20 cellular contexts compared by ENCODE assay signal in the genomic region with DNA sequence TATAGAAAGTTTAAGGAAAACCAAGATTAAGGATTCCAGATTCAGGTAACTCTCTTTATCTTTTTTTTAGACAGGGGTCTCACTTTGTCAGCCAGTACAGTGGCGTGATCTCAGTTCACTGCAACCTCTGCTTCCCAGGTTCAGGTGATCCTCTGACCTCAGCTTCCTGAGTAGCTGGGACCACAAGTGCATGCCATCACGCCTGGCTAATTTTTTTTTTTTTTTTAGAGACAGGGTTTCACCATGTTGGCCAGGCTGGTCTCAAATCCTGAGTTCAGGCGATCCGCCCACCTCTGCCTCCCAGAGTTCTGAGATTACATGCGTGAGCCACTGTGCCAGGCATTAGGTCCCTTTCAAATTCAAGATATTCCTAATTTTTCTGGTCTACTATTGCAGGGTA. TPM values are rescaled to one million over a fixed set of nuclear protein-coding genes. Genes with fewer than 3 reads are reported as not detected.
A peak's percentile ranks its signal among the peaks of the same experiment; 100 is the strongest.
DNase-seq lines count a peak whose midpoint lies in the region; ATAC-seq, FAIRE-seq and TF ChIP-seq lines count a peak whose summit lies in the region.
"Had no signal": no experiment of that assay in that cellular context is flagged by ENCODE, and none has a peak within 500 bp of the region (broad histone marks: within the 10 kb centered on the region; RNA-seq: fewer than 3 reads in every experiment).

No MANE protein-coding gene starts in this region.

- no peak overlapping the region for H3K23ac ChIP-seq in H1 (ENCODE audit: insufficient read length)

- no peak overlapping the region for H2BK20ac ChIP-seq in H1 (ENCODE audit: low read length)

- H3K14ac ChIP-seq in H1 (ENCODE audit: insufficient read length), result no peak overlapping the region

- in situ Hi-C loops in G401 (cut with HindIII; ENCODE audit: low sequenced_read_pairs), result no loop called here

- no peak overlapping the region for H3K18ac ChIP-seq in H1 (ENCODE audit: extremely low read depth, low read length)

- no peak overlapping the region for H4K5ac ChIP-seq in H1 (ENCODE audit: insufficient read length, low read depth, low read length)

- H3K27ac Mint-ChIP-seq in neural progenitor cell, result no peak overlapping the region
- no peak overlapping the region for H3K27ac Mint-ChIP-seq in activated T-cell treated with anti-CD3 and anti-CD28 coated beads, Interleukin-2, amount 50 U/mL, for 24 hours

- no peak for TF ChIP-seq RAD21 in H1 (IDR thresholded peaks at IDR 0.05 in 1 of 2, conservative IDR thresholded peaks at IDR 0.05 in 1 of 2; ENCODE audit: low read depth in 2 of 2, low read length in 2 of 2)

- H4K20me1 ChIP-seq in H1 (replicated peaks in 1 of 2; ENCODE audit: control insufficient read depth in 1 of 2, insufficient read depth in 2 of 2, low read length in 2 of 2) (no peaks in the 10 kb centered on the region), neural progenitor cell (ENCODE audit: low read depth) (no peaks in the 10 kb centered on the region)
- H4K20me1 ChIP-seq: BLaER1 treated with 17β-estradiol and CSF1 and Interleukin-3, amounts not matched to agents 10 nM and 100 nM had no signal

- no peaks in the 10 kb centered on the region for H3K79me2 ChIP-seq in H1 (ENCODE audit: control insufficient read depth in 1 of 2, insufficient read depth in 2 of 2, low read length in 2 of 2)
- no peaks in the 10 kb centered on the region for H3K79me2 ChIP-seq in neural progenitor cell (ENCODE audit: low read depth)

- H3K27me3 ChIP-seq in HUES64 (ENCODE audit: insufficient read depth, low read length) (no peaks in the 10 kb centered on the region), H1 (replicated peaks in 1 of 4; ENCODE audit: control insufficient read depth in 3 of 4, extremely low read depth in 1 of 4, insufficient read depth in 3 of 4, low read length in 3 of 4) (no peaks in the 10 kb centered on the region), neural progenitor cell (no peaks in the 10 kb centered on the region)
- H3K27me3 ChIP-seq: BLaER1 treated with 17β-estradiol and CSF1 and Interleukin-3, amounts not matched to agents 10 nM and 100 nM had no signal

- peaks cover 58% of the 10 kb centered on the region for H3F3A ChIP-seq in neural progenitor cell (ENCODE audit: low read depth)

- no peak overlapping the region for H4K8ac ChIP-seq in H1 (ENCODE audit: extremely low read depth, insufficient read depth, low read length)

- H3K36me3 ChIP-seq in HUES64 (ENCODE audit: insufficient read depth, low read length) (peaks cover 18% of the 10 kb centered on the region), H1 (ENCODE audit: control insufficient read depth in 2 of 4, insufficient read depth in 4 of 4, low read length in 3 of 4) (peaks cover 0 to 9% (median 2%) of the 10 kb centered on the region in 4 experiments; a peak in 2 of 8 replicates), neural progenitor cell (peaks cover 12% of the 10 kb centered on the region)

- TF ChIP-seq CTCF in H1 (IDR thresholded peaks at IDR 0.05; ENCODE audit: control extremely low read depth in 1 of 3, insufficient read depth in 1 of 3, low read depth in 1 of 3, low read length in 3 of 3) (no peak), neural progenitor cell (IDR thresholded peaks at IDR 0.05) (no peak)

- H3K4me3 ChIP-seq in HUES64 (ENCODE audit: low read length) (no peak overlapping the region), H1 (ENCODE audit: extremely low read depth in 1 of 4, insufficient read depth in 2 of 4, low read depth in 3 of 4, low read length in 4 of 4) (no peak overlapping the region), neural progenitor cell (no peak overlapping the region)
- H3K4me3 ChIP-seq: BLaER1 treated with 17β-estradiol and CSF1 and Interleukin-3, amounts not matched to agents 10 nM and 100 nM had no signal

- ATAC-seq in GM21723 (IDR thresholded peaks at IDR 0.05; ENCODE audit: unreplicated experiment), result no peak
- ATAC-seq: SK-N-SH treated with all-trans-retinoic acid at 6 μM for 48 hours had no signal

- no peak overlapping the region for H4K91ac ChIP-seq in H1 (replicated peaks; ENCODE audit: insufficient read length, low read length)

- no peaks in the 10 kb centered on the region for H3K23me2 ChIP-seq in H1 (ENCODE audit: low read depth, low read length)

- peaks cover 57% of the 10 kb centered on the region for H3K4me1 Mint-ChIP-seq in neural progenitor cell
- no peaks in the 10 kb centered on the region for H3K4me1 Mint-ChIP-seq in activated T-cell treated with anti-CD3 and anti-CD28 coated beads, Interleukin-2, amount 50 U/mL, for 24 hours (ENCODE audit: low read depth)

- H2AFZ ChIP-seq in H1 (ENCODE audit: low read length) (no peak overlapping the region), neural progenitor cell (replicated peaks) (no peak overlapping the region)

- POLR2A ChIA-PET in H1 (lab: Charles Lee; ENCODE audit: partially characterized antibody), result interaction anchor here (0.6 kb wide), 1 partner anchor 63 kb away, joined by 3 read pairs; no protein-coding TSS in a partner anchor

- H3K4ac ChIP-seq in H1 (replicated peaks; ENCODE audit: insufficient read length, low read depth, low read length), result no peak overlapping the region

- TF ChIP-seq POLR2A in H1 (IDR thresholded peaks at IDR 0.05; ENCODE audit: control extremely low read depth in 1 of 2, low read depth in 2 of 2, low read length in 2 of 2), result no peak

- H2BK12ac ChIP-seq in H1 (ENCODE audit: low read depth, low read length), result no peak overlapping the region

- H3K4me1 ChIP-seq in HUES64 (ENCODE audit: insufficient read depth, low read length) (peaks cover 40% of the 10 kb centered on the region), H1 (replicated peaks in 1 of 4; ENCODE audit: control insufficient read depth in 3 of 4, insufficient read depth in 4 of 4, low read length in 3 of 4) (peaks cover 0 to 11% (median 8%) of the 10 kb centered on the region in 4 experiments; a peak in 6 of 7 replicates), neural progenitor cell (peaks cover 53% of the 10 kb centered on the region)

- peaks cover 10% of the 10 kb centered on the region for H3K36me3 Mint-ChIP-seq in neural progenitor cell
- peaks cover 32% of the 10 kb centered on the region for H3K36me3 Mint-ChIP-seq in activated T-cell treated with anti-CD3 and anti-CD28 coated beads, Interleukin-2, amount 50 U/mL, for 24 hours (ENCODE audit: low read depth)

- 0 out of 2 replicates have a peak overlapping the region, but pooled peaks have one; percentile 39 for H2AK5ac ChIP-seq in H1 (ENCODE audit: low read depth, low read length)

- no peaks in the 10 kb centered on the region for H3K9me3 Mint-ChIP-seq in neural progenitor cell
- H3K9me3 Mint-ChIP-seq in activated T-cell treated with anti-CD3 and anti-CD28 coated beads, Interleukin-2, amount 50 U/mL, for 24 hours, result no peaks in the 10 kb centered on the region

- H3K9ac ChIP-seq in HUES64 (ENCODE audit: low read depth, low read length) (no peak overlapping the region), H1 (replicated peaks in 1 of 4; ENCODE audit: extremely low read depth in 1 of 4, low read depth in 3 of 4, low read length in 3 of 4) (no peak overlapping the region), neural progenitor cell (no peak overlapping the region)
- H3K9ac ChIP-seq: BLaER1 treated with 17β-estradiol and CSF1 and Interleukin-3, amounts not matched to agents 10 nM and 100 nM had no signal

- no peak overlapping the region for H2BK15ac ChIP-seq in H1 (ENCODE audit: low read length)

- no peak overlapping the region for H3K56ac ChIP-seq in H1 (replicated peaks; ENCODE audit: insufficient read length, low read depth, low read length)

- FAIRE-seq in H1 (lab: Jason Lieb, UNC), result no peak
- FAIRE-seq: A204.1, RCC 7860 had no signal

- peak; percentile 34 for DNase-seq in G401 (ENCODE audit: low spot score)
- no peak for DNase-seq in H1 (ENCODE audit: low read depth in 1 of 2, low spot score in 2 of 2)
- no peak for DNase-seq in neural progenitor cell (ENCODE audit: low spot score)
- DNase-seq in activated T-cell treated with anti-CD3 and anti-CD28 coated beads, Interleukin-2, amount 50 U/mL, for 24 hours, result no peak
- DNase-seq in dermis blood vessel endothelial cell, result no peak
- no peak for DNase-seq in NCI-H510A treated with DMSO at 0.1 percent for 48 hours (lab: John Stamatoyannopoulos, UW)
- DNase-seq: DMS 273 treated with DMSO at 0.1 percent for 48 hours, GF-D8, NCI-H1105 treated with DMSO at 0.1 percent for 48 hours, NCI-H1694 treated with DMSO at 0.1 percent for 48 hours, NCI-H2107, NCI-H345, NCI-H526 treated with DMSO at 0.1 percent for 48 hours, Right ventricle myocardium superior had no signal

- H2BK120ac ChIP-seq in H1 (replicated peaks; ENCODE audit: low read depth, low read length), result no peak overlapping the region

- H3K9me3 ChIP-seq in HUES64 (ENCODE audit: insufficient read depth, low read depth, low read length) (no peaks in the 10 kb centered on the region), H1 (ENCODE audit: insufficient read depth in 2 of 2, low read depth in 1 of 2, low read length in 1 of 2) (no peaks in the 10 kb centered on the region; a peak in 1 of 4 replicates), neural progenitor cell (ENCODE audit: low read depth) (no peaks in the 10 kb centered on the region)
- H3K9me3 ChIP-seq: BLaER1 treated with 17β-estradiol and CSF1 and Interleukin-3, amounts not matched to agents 10 nM and 100 nM had no signal

- no peaks in the 10 kb centered on the region for H3K79me1 ChIP-seq in H1 (ENCODE audit: low read depth, low read length)

- H3K27ac ChIP-seq in HUES64 (ENCODE audit: low read depth, low read length) (peak overlapping the region; percentile 53; the same call in 1 of the 2 replicates), H1 (ENCODE audit: low read depth, low read length) (no peak overlapping the region), neural progenitor cell (peak overlapping the region; percentile 80)
- H3K27ac ChIP-seq: BLaER1 treated with 17β-estradiol and CSF1 and Interleukin-3, amounts not matched to agents 10 nM and 100 nM had no signal

- H3K27me3 Mint-ChIP-seq in neural progenitor cell (ENCODE audit: insufficient read depth, low read depth), result no peaks in the 10 kb centered on the region
- H3K27me3 Mint-ChIP-seq in activated T-cell treated with anti-CD3 and anti-CD28 coated beads, Interleukin-2, amount 50 U/mL, for 24 hours, result no peaks in the 10 kb centered on the region

- no peak overlapping the region for H3K4me2 ChIP-seq in H1 (ENCODE audit: insufficient read depth in 1 of 2, low read depth in 2 of 2, low read length in 2 of 2)
- peak overlapping the region; percentile 62 for H3K4me2 ChIP-seq in neural progenitor cell

- 80% methylated on average over 5 of the region's 5 CpGs for WGBS in HUES64
- 71% methylated on average over 5 of the region's 5 CpGs; no CpG with 5 or more reads in 1 of the 2 experiments for WGBS in H1 (ENCODE audit: extremely low coverage in 1 of 2, insufficient coverage in 1 of 2, insufficient read length in 1 of 2, insufficient replicate concordance in 2 of 2, low coverage in 1 of 2, low lambda C conversion rate in 2 of 2, missing lambda C conversion rate in 1 of 2), 2 experiments

- TF ChIP-seq EP300 in H1 (IDR thresholded peaks at IDR 0.05; ENCODE audit: borderline replicate concordance in 1 of 2, low read depth in 2 of 2, low read length in 2 of 2), result no peak

- H3K4me3 Mint-ChIP-seq in neural progenitor cell, result peak overlapping the region; percentile 27
- H3K4me3 Mint-ChIP-seq in activated T-cell treated with anti-CD3 and anti-CD28 coated beads, Interleukin-2, amount 50 U/mL, for 24 hours, result no peak overlapping the region

- H2BK5ac ChIP-seq in H1 (ENCODE audit: low read depth, low read length), result peak overlapping the region; percentile 52; the same call in 1 of the 2 replicates

- CTCF ChIA-PET in H1 (lab: Charles Lee; ENCODE audit: partially characterized antibody), result interaction anchor here (0.6 to 1.5 kb wide), 3 partner anchors 23 to 65 kb away, joined by 3 to 5 read pairs (median 3); no protein-coding TSS in a partner anchor

RNA-seq across cellular contexts. Expression of a gene that starts 15.9 kb away (rescaled TPM):
- total RNA-seq in G401 (2014; rRNA removed; shearing (Covaris generic)), result 33.3 and 45.7 TPM in 2 replicates
- polyA plus RNA-seq in HUES64 (2013, experiment 1 of 2), result 17.3 TPM
- 22.5 TPM for polyA plus RNA-seq in HUES64 (2013, experiment 2 of 2)
- total RNA-seq in H1 (2021; fragmentation: NEBNext Ultra II Directional; extraction: Animal tissue kit (Norgen Biotek cat#: 25700)), result 20.0 and 20.3 TPM in 2 replicates
- 2.2 and 4.8 TPM in 2 replicates for polyA plus RNA-seq in H1 (2011; rRNA removed)
- 6.7 TPM for polyA plus RNA-seq in H1 (2011; cell fraction: cytosol; rRNA removed)
- polyA plus RNA-seq in H1 (2011; cell fraction: nucleus; rRNA removed), result 2.9 TPM
- polyA plus RNA-seq in H1 (2012, experiment 1 of 2), result 9.4 to 26.2 TPM (median 12.9 TPM) in 4 replicates
- 4.1 TPM for polyA plus RNA-seq in H1 (2012, experiment 2 of 2)
- 13.9 TPM for polyA plus RNA-seq in H1 (2013, experiment 1 of 2)
- polyA plus RNA-seq in H1 (2013, experiment 2 of 2), result 15.8 TPM
- polyA minus RNA-seq in H1 (2011; rRNA and poly(A)+ RNA removed), result 6.9 and 7.8 TPM in 2 replicates
- polyA minus RNA-seq in H1 (2011; cell fraction: cytosol; rRNA and poly(A)+ RNA removed), result 3.5 TPM
- 8.0 TPM for polyA minus RNA-seq in H1 (2011; cell fraction: nucleus; rRNA and poly(A)+ RNA removed)
- total RNA-seq in neural progenitor cell (ENCODE audit: low replicate concordance) (37.0 and 60.6 TPM in 2 replicates), dermis blood vessel endothelial cell (29.1 and 31.0 TPM in 2 replicates)

RNA-seq across cellular contexts. Expression of a gene that starts 16.0 kb away (rescaled TPM):
- 19.0 and 20.2 TPM in 2 replicates for total RNA-seq in G401 (2014; rRNA removed; shearing (Covaris generic))
- polyA plus RNA-seq in HUES64 (2013, experiment 1 of 2), result 4.2 TPM
- 3.9 TPM for polyA plus RNA-seq in HUES64 (2013, experiment 2 of 2)
- 2.0 and 2.5 TPM in 2 replicates for total RNA-seq in H1 (2021; fragmentation: NEBNext Ultra II Directional; extraction: Animal tissue kit (Norgen Biotek cat#: 25700))
- 1.8 and 2.0 TPM in 2 replicates for polyA plus RNA-seq in H1 (2011; rRNA removed)
- 2.9 TPM for polyA plus RNA-seq in H1 (2011; cell fraction: cytosol; rRNA removed)
- polyA plus RNA-seq in H1 (2011; cell fraction: nucleus; rRNA removed), result 1.3 TPM
- polyA plus RNA-seq in H1 (2012, experiment 1 of 2), result 2.7 to 4.7 TPM (median 3.3 TPM) in 4 replicates
- polyA plus RNA-seq in H1 (2012, experiment 2 of 2), result 0.47 TPM
- 2.5 TPM for polyA plus RNA-seq in H1 (2013, experiment 1 of 2)
- polyA plus RNA-seq in H1 (2013, experiment 2 of 2), result 2.0 TPM
- polyA minus RNA-seq in H1 (2011; rRNA and poly(A)+ RNA removed), result 3.0 and 4.8 TPM in 2 replicates
- 1.3 TPM for polyA minus RNA-seq in H1 (2011; cell fraction: cytosol; rRNA and poly(A)+ RNA removed)
- polyA minus RNA-seq in H1 (2011; cell fraction: nucleus; rRNA and poly(A)+ RNA removed), result 1.2 TPM
- total RNA-seq in neural progenitor cell (ENCODE audit: low replicate concordance) (9.4 and 14.6 TPM in 2 replicates), dermis blood vessel endothelial cell (15.3 and 16.7 TPM in 2 replicates)

RNA-seq across cellular contexts. Expression of a gene that starts 17.2 kb away (rescaled TPM):
- total RNA-seq in G401 (2014; rRNA removed; shearing (Covaris generic)), result 346 and 526 TPM in 2 replicates
- polyA plus RNA-seq in HUES64 (2013, experiment 1 of 2), result 45.4 TPM
- polyA plus RNA-seq in HUES64 (2013, experiment 2 of 2), result 57.3 TPM
- 46.6 and 49.5 TPM in 2 replicates for total RNA-seq in H1 (2021; fragmentation: NEBNext Ultra II Directional; extraction: Animal tissue kit (Norgen Biotek cat#: 25700))
- polyA plus RNA-seq in H1 (2011; rRNA removed), result 40.9 and 48.8 TPM in 2 replicates
- polyA plus RNA-seq in H1 (2011; cell fraction: cytosol; rRNA removed), result 50.8 TPM
- 37.8 TPM for polyA plus RNA-seq in H1 (2011; cell fraction: nucleus; rRNA removed)
- polyA plus RNA-seq in H1 (2012, experiment 1 of 2), result 29.8 to 63.7 TPM (median 56.8 TPM) in 4 replicates
- polyA plus RNA-seq in H1 (2012, experiment 2 of 2), result 31.9 TPM
- polyA plus RNA-seq in H1 (2013, experiment 1 of 2), result 27.0 TPM
- polyA plus RNA-seq in H1 (2013, experiment 2 of 2), result 29.6 TPM
- polyA minus RNA-seq in H1 (2011; rRNA and poly(A)+ RNA removed), result 21.0 and 32.7 TPM in 2 replicates
- 36.7 TPM for polyA minus RNA-seq in H1 (2011; cell fraction: cytosol; rRNA and poly(A)+ RNA removed)
- 18.3 TPM for polyA minus RNA-seq in H1 (2011; cell fraction: nucleus; rRNA and poly(A)+ RNA removed)
- 68.8 and 96.0 TPM in 2 replicates for total RNA-seq in neural progenitor cell (ENCODE audit: low replicate concordance)
- 57.5 and 90.9 TPM in 2 replicates for total RNA-seq in dermis blood vessel endothelial cell
